Comparison of ENCODE assay signal across 23 cellular contexts in genomic region chr16:17389392-17389791, GRCh38.
DNase-seq lines count a peak whose midpoint lies in the region; ATAC-seq and TF ChIP-seq lines count a peak whose summit lies in the region.
"Had no signal": no experiment of that assay in that cellular context is flagged by ENCODE, and none has a peak within 500 bp of the region (broad histone marks: within the 10 kb centered on the region; RNA-seq: fewer than 3 reads in every experiment).

No MANE protein-coding gene starts in this region.

- intact Hi-C loops in aorta (cut with DNase I) = no loop called here
- intact Hi-C loops in CD4-positive, alpha-beta T cell (cut with DNase I, micrococcal nuclease) = no loop called here
- intact Hi-C loops in dorsolateral prefrontal cortex (cut with DNase I) = no loop called here

- no peaks in the 10 kb centered on the region for H3K36me3 ChIP-seq in aorta (ENCODE audit: control insufficient read depth in 1 of 2, insufficient read depth in 2 of 2, low read length in 1 of 2)

- no peak overlapping the region for H2BK120ac ChIP-seq in H9 (ENCODE audit: low read depth, low read length, poor library complexity, severe bottlenecking)

- peak; percentile 62 for DNase-seq in AG08395 (ENCODE audit: low spot score)
- DNase-seq in GM03348 (ENCODE audit: low spot score) = peak; percentile 69
- peak; percentile 74 for DNase-seq in amniotic stem cell (lab: John Stamatoyannopoulos, UW)
- peak; percentile 55 for DNase-seq in fibroblast of the aortic adventitia (ENCODE audit: low read depth)
- DNase-seq in aorta = no peak
- DNase-seq in CD4-positive, alpha-beta T cell = no peak
- DNase-seq in H9 = no peak
- no peak for DNase-seq in dorsolateral prefrontal cortex
- DNase-seq: body of pancreas; CD8-positive, alpha-beta memory T cell; cortex of kidney; glutamatergic neuron; NCI-H1436; NCI-H510A treated with DMSO at 0.1 percent for 48 hours; nephron progenitor cell; RPMI8226; stimulated activated CD4-positive, alpha-beta T cell treated with anti-CD3 and anti-CD28 coated beads, Interleukin-1b, Interleukin-23, amount 100 ng/mL, for 48 hours; T-helper 9 cell had no signal

- H3K56ac ChIP-seq in H9 (ENCODE audit: insufficient read length, low read depth, low read length) = no peak overlapping the region

- peaks cover 3% of the 10 kb centered on the region for H4K20me1 ChIP-seq in H9 (ENCODE audit: control insufficient read depth, insufficient read depth, insufficient read length)

- no peak overlapping the region for H2BK5ac ChIP-seq in H9 (ENCODE audit: insufficient read length, low read length)

- H3K4me2 ChIP-seq in H9 (ENCODE audit: insufficient read depth, insufficient read length, low read length) = no peak overlapping the region

- H3T11ph ChIP-seq in H9 (ENCODE audit: low read length) = no peak overlapping the region

- H3K36me3 Mint-ChIP-seq in CD4-positive, alpha-beta T cell (ENCODE audit: low read depth) = no peaks in the 10 kb centered on the region
- peaks cover 0 to 3% (median 0%) of the 10 kb centered on the region in 3 experiments; a peak in 1 of 7 replicates for H3K36me3 Mint-ChIP-seq in H9 (ENCODE audit: insufficient read depth in 1 of 3, low read depth in 3 of 3)

- H3K18ac ChIP-seq in H9 (ENCODE audit: insufficient read length, low read depth, low read length) = no peak overlapping the region

- H3K4me3 ChIP-seq in fibroblast of the aortic adventitia (ENCODE audit: low read depth, low read length) = no peak overlapping the region
- H3K4me3 ChIP-seq in aorta (ENCODE audit: low read length in 2 of 2) = no peak overlapping the region
- no peak overlapping the region for H3K4me3 ChIP-seq in dorsolateral prefrontal cortex
- H3K4me3 ChIP-seq: body of pancreas had no signal

- H2AK5ac ChIP-seq in H9 (ENCODE audit: insufficient read length, low read length) = no peak overlapping the region

- no peaks in the 10 kb centered on the region for H3K27me3 Mint-ChIP-seq in CD4-positive, alpha-beta T cell
- H3K27me3 Mint-ChIP-seq in H9 (ENCODE audit: low read depth) = no peaks in the 10 kb centered on the region; the same call in 1 of the 2 replicates
- H3K27me3 Mint-ChIP-seq: CD8-positive, alpha-beta memory T cell; stimulated activated memory B cell treated with anti-CD40 and anti-IgM and Interleukin-4, amounts not matched to agents 10 μg/mL and 1 μg/mL and 100 μg/mL, for 72 hours had no signal

- no peaks in the 10 kb centered on the region for H3K27me3 ChIP-seq in aorta (ENCODE audit: control insufficient read depth in 1 of 2, insufficient read depth in 2 of 2, low read length in 1 of 2)
- H3K27me3 ChIP-seq in CD4-positive, alpha-beta T cell (ENCODE audit: control insufficient read depth, insufficient read depth, low read length) = no peaks in the 10 kb centered on the region
- H3K27me3 ChIP-seq in H9 (ENCODE audit: insufficient read depth, low read length) = no peaks in the 10 kb centered on the region
- H3K27me3 ChIP-seq in dorsolateral prefrontal cortex = no peaks in the 10 kb centered on the region
- H3K27me3 ChIP-seq: body of pancreas had no signal

- H2BK12ac ChIP-seq in H9 (ENCODE audit: insufficient read length, low read depth, low read length) = no peak overlapping the region

- H3K27ac ChIP-seq in aorta (ENCODE audit: low read depth in 1 of 2, low read length in 2 of 2) = no peak overlapping the region
- no peak overlapping the region for H3K27ac ChIP-seq in CD4-positive, alpha-beta T cell (ENCODE audit: low read depth, low read length)
- H3K27ac ChIP-seq in H9 (ENCODE audit: insufficient read length, low read depth, low read length) = no peak overlapping the region
- H3K27ac ChIP-seq in dorsolateral prefrontal cortex = no peak overlapping the region
- H3K27ac ChIP-seq: body of pancreas had no signal

- no peak overlapping the region for H4K91ac ChIP-seq in H9 (ENCODE audit: insufficient read length, low read depth, low read length)

- H3K23ac ChIP-seq in H9 (ENCODE audit: insufficient read length, low read depth, low read length) = no peak overlapping the region

- peaks cover 82% of the 10 kb centered on the region for H3K4me1 Mint-ChIP-seq in CD4-positive, alpha-beta T cell (ENCODE audit: low read depth)
- peaks cover 89 to 95% of the 10 kb centered on the region in 2 experiments for H3K4me1 Mint-ChIP-seq in H9

- no peaks in the 10 kb centered on the region for H3K23me2 ChIP-seq in H9 (ENCODE audit: insufficient read length, low read depth, low read length, poor library complexity, severe bottlenecking)

- no peak overlapping the region for H2BK15ac ChIP-seq in H9 (ENCODE audit: low read depth, low read length)

- H3K4ac ChIP-seq in H9 (ENCODE audit: low read depth, low read length) = no peak overlapping the region

- H4K5ac ChIP-seq in H9 (ENCODE audit: insufficient read length, low read depth, low read length) = no peak overlapping the region

- H3K4me3 Mint-ChIP-seq in CD4-positive, alpha-beta T cell = no peak overlapping the region
- H3K4me3 Mint-ChIP-seq in H9 = 0 out of 5 replicates have a peak overlapping the region, but pooled peaks of 1 of the 2 experiments have one; percentile 15
- H3K4me3 Mint-ChIP-seq: activated T-helper 1 cell treated with anti-CD3 and anti-CD28 coated beads, Interleukin-12 subunit alpha, Interleukin-12 subunit beta, Interleukin-2, Interleukin-4 antibody, amounts not matched to agents 30 ng/mL and 10 ng/mL and 1 ng/mL, durations not matched to agents 14 hours and 24 hours and 36 hours; CD8-positive, alpha-beta memory T cell; nephron progenitor cell; stimulated activated memory B cell treated with anti-CD40 and anti-IgM and Interleukin-4, amounts not matched to agents 10 μg/mL and 1 μg/mL and 100 μg/mL, for 72 hours had no signal

- no peak overlapping the region for H4K8ac ChIP-seq in H9 (replicated peaks; ENCODE audit: insufficient read length, low read depth, low read length)

- H3K9ac ChIP-seq in H9 (ENCODE audit: extremely low read depth, insufficient read length, low read length) = no peak overlapping the region

- H3K9me3 Mint-ChIP-seq in CD4-positive, alpha-beta T cell = no peaks in the 10 kb centered on the region
- H3K9me3 Mint-ChIP-seq in H9 = no peaks in the 10 kb centered on the region
- H3K9me3 Mint-ChIP-seq: activated T-helper 1 cell treated with anti-CD3 and anti-CD28 coated beads, Interleukin-12 subunit alpha, Interleukin-12 subunit beta, Interleukin-2, Interleukin-4 antibody, amounts not matched to agents 30 ng/mL and 10 ng/mL and 1 ng/mL, durations not matched to agents 14 hours and 24 hours and 36 hours; nephron progenitor cell; stimulated activated memory B cell treated with anti-CD40 and anti-IgM and Interleukin-4, amounts not matched to agents 10 μg/mL and 1 μg/mL and 100 μg/mL, for 72 hours had no signal

- H3K9me3 ChIP-seq in aorta (ENCODE audit: control insufficient read depth, low read length) (no peaks in the 10 kb centered on the region), H9 (ENCODE audit: control insufficient read depth, low read depth, low read length) (no peaks in the 10 kb centered on the region)
- H3K9me3 ChIP-seq in CD4-positive, alpha-beta T cell (ENCODE audit: control insufficient read depth, low read length) = no peaks in the 10 kb centered on the region
- H3K9me3 ChIP-seq: body of pancreas had no signal

- POLR2A ChIA-PET in CD4-positive, alpha-beta T cell (lab: Charles Lee) = interaction anchor here (1.0 kb wide), 1 partner anchor 19 kb away, joined by 3 read pairs; no protein-coding TSS in a partner anchor

- H3K79me1 ChIP-seq in H9 (ENCODE audit: insufficient read depth, low read depth, low read length, poor library complexity, severe bottlenecking) = no peaks in the 10 kb centered on the region

- WGBS in aorta, 2 donors = 91 to 93% methylated on average over 4 of the region's 4 CpGs
- no CpG with 5 or more reads among the region's 4 CpGs for WGBS in H9 (ENCODE audit: extremely low coverage, insufficient read length, low lambda C conversion rate)

- no peak for ATAC-seq in aorta (ENCODE audit: low FRiP score)
- no peak for ATAC-seq in CD4-positive, alpha-beta T cell (ENCODE audit: poor library complexity)
- ATAC-seq: activated CD4-positive, CD25-positive, alpha-beta regulatory T cell treated with anti-CD3 and anti-CD28 coated beads, Interleukin-2, amount 50 U/mL, for 24 hours; activated naive CD4-positive, alpha-beta T cell treated with anti-CD3 and anti-CD28 coated beads, Interleukin-2, amount 50 U/mL, for 72 hours; body of pancreas; left lobe of liver; stimulated activated memory B cell treated with anti-CD40 and anti-IgM and Interleukin-4, amounts not matched to agents 10 μg/mL and 1 μg/mL and 100 μg/mL, for 72 hours had no signal

- CTCF ChIA-PET in CD4-positive, alpha-beta T cell (lab: Charles Lee) = no interaction called here

- no peak overlapping the region for H3K27ac Mint-ChIP-seq in CD4-positive, alpha-beta T cell
- 0 out of 7 replicates have a peak overlapping the region, but pooled peaks of 1 of the 3 experiments have one; percentile 33 for H3K27ac Mint-ChIP-seq in H9
- H3K27ac Mint-ChIP-seq: activated naive CD4-positive, alpha-beta T cell treated with anti-CD3 and anti-CD28 coated beads, Interleukin-2, amount 50 U/mL, for 72 hours; activated T-helper 1 cell treated with anti-CD3 and anti-CD28 coated beads, Interleukin-12 subunit alpha, Interleukin-12 subunit beta, Interleukin-2, Interleukin-4 antibody, amounts not matched to agents 30 ng/mL and 10 ng/mL and 1 ng/mL, durations not matched to agents 14 hours and 24 hours and 36 hours; nephron progenitor cell had no signal

- no peak overlapping the region for H2BK20ac ChIP-seq in H9 (ENCODE audit: low read depth, low read length, poor library complexity, severe bottlenecking)

- H3K4me1 ChIP-seq in aorta (ENCODE audit: control insufficient read depth in 1 of 2, insufficient read depth in 2 of 2, low read length in 2 of 2) (peaks cover 0 to 2% of the 10 kb centered on the region in 2 donors), H9 (ENCODE audit: insufficient read depth, low read length) (peaks cover 36% of the 10 kb centered on the region; the same call in 1 of the 2 replicates)

- no peak overlapping the region for H2AFZ ChIP-seq in H9 (ENCODE audit: low read length)

- no peak overlapping the region; the same call in 1 of the 2 replicates for H3K14ac ChIP-seq in H9 (ENCODE audit: insufficient read depth, low read length)

- TF ChIP-seq CTCF in fibroblast of the aortic adventitia (IDR thresholded peaks at IDR 0.05; ENCODE audit: insufficient read depth, low read length) = no peak
- TF ChIP-seq CTCF in CD4-positive, alpha-beta T cell (IDR thresholded peaks at IDR 0.05) = no peak
- no peak for TF ChIP-seq CTCF in H9 (conservative IDR thresholded peaks at IDR 0.05)
- TF ChIP-seq CTCF in dorsolateral prefrontal cortex (IDR thresholded peaks at IDR 0.05 in 54 of 56, conservative IDR thresholded peaks at IDR 0.05 in 2 of 56; ENCODE audit: low read depth in 1 of 56, partially characterized antibody in 56 of 56) = no peak

- H3K79me2 ChIP-seq in H9 (ENCODE audit: insufficient read depth, low read length) = 0 out of 2 replicates have a peak, but pooled peaks cover 2% of the 10 kb centered on the region

Comparison
In these comparisons a context has a peak if more than half of its experiments do, and no peak if none do; other contexts are left out.
1. DNase-seq: peak in AG08395 (single experiment), GM03348 (single experiment), amniotic stem cell (single experiment) and fibroblast of the aortic adventitia (single experiment); none in aorta (0 of 2), CD4-positive, alpha-beta T cell (0 of 10), H9 (single experiment) and dorsolateral prefrontal cortex (0 of 10).